ENCODE assay signal across 8 cellular contexts in genomic region chr2:241272722-241273551, GRCh38. TPM values are rescaled to one million over a fixed set of nuclear protein-coding genes. Genes with fewer than 3 reads are reported as not detected.
DNase-seq lines count a peak whose midpoint lies in the region; ATAC-seq, FAIRE-seq and TF ChIP-seq lines count a peak whose summit lies in the region.

No MANE protein-coding gene starts in this region.

- peak; percentile 64; the same call in 1 of the 2 replicates for TF ChIP-seq POLR2A in GM12892 (IDR thresholded peaks at IDR 0.05; ENCODE audit: low read depth, low read length)

- H3K27ac ChIP-seq in subcutaneous abdominal adipose tissue (ENCODE audit: low read depth, low read length), result peak overlapping the region; percentile 41

- peaks cover 51% of the 10 kb centered on the region for H3K36me3 Mint-ChIP-seq in activated T-helper 2 cell treated with anti-CD3 and anti-CD28 coated beads, Interferon-gamma antibody, Interleukin-2, Interleukin-4, amounts not matched to agents 10 μg/mL and 5 μg/mL and 100 μg/mL, durations not matched to agents 14 hours and 24 hours and 36 hours (ENCODE audit: low read depth)
- peaks cover 56% of the 10 kb centered on the region for H3K36me3 Mint-ChIP-seq in nephron progenitor cell (ENCODE audit: low read depth)

- H3K4me3 ChIP-seq in fibroblast of the aortic adventitia (ENCODE audit: low read depth, low read length) (peak overlapping the region; percentile 80), subcutaneous abdominal adipose tissue (ENCODE audit: low read depth in 1 of 5, low read length in 5 of 5) (peak overlapping the region; percentile 72 to 87 (median 81))

- no peaks in the 10 kb centered on the region for H3K27me3 Mint-ChIP-seq in activated T-helper 2 cell treated with anti-CD3 and anti-CD28 coated beads, Interferon-gamma antibody, Interleukin-2, Interleukin-4, amounts not matched to agents 10 μg/mL and 5 μg/mL and 100 μg/mL, durations not matched to agents 14 hours and 24 hours and 36 hours (ENCODE audit: low read depth)
- no peaks in the 10 kb centered on the region for H3K27me3 Mint-ChIP-seq in nephron progenitor cell (ENCODE audit: low read depth, poor library complexity)

- peak overlapping the region; percentile 10 to 79 (median 44) for H3K9ac ChIP-seq in subcutaneous abdominal adipose tissue (ENCODE audit: low read length in 5 of 5)

- TF ChIP-seq CTCF in fibroblast of the aortic adventitia (IDR thresholded peaks at IDR 0.05; ENCODE audit: insufficient read depth, low read length) (no peak), nephron progenitor cell (IDR thresholded peaks at IDR 0.05) (no peak)

- intact Hi-C loops in activated T-helper 2 cell treated with anti-CD3 and anti-CD28 coated beads, Interferon-gamma antibody, Interleukin-2, Interleukin-4, amounts not matched to agents 10 μg/mL and 5 μg/mL and 100 μg/mL, durations not matched to agents 14 hours and 24 hours and 36 hours (cut with micrococcal nuclease), result no loop called here

- H3K4me3 Mint-ChIP-seq in activated T-helper 2 cell treated with anti-CD3 and anti-CD28 coated beads, Interferon-gamma antibody, Interleukin-2, Interleukin-4, amounts not matched to agents 10 μg/mL and 5 μg/mL and 100 μg/mL, durations not matched to agents 14 hours and 24 hours and 36 hours (ENCODE audit: low read depth), result peak overlapping the region; percentile 70
- peak overlapping the region; percentile 80 for H3K4me3 Mint-ChIP-seq in nephron progenitor cell

- peaks cover 22% of the 10 kb centered on the region for H3K9me3 Mint-ChIP-seq in activated T-helper 2 cell treated with anti-CD3 and anti-CD28 coated beads, Interferon-gamma antibody, Interleukin-2, Interleukin-4, amounts not matched to agents 10 μg/mL and 5 μg/mL and 100 μg/mL, durations not matched to agents 14 hours and 24 hours and 36 hours
- H3K9me3 Mint-ChIP-seq in nephron progenitor cell, result peaks cover 35% of the 10 kb centered on the region

- H3K4me1 Mint-ChIP-seq in activated T-helper 2 cell treated with anti-CD3 and anti-CD28 coated beads, Interferon-gamma antibody, Interleukin-2, Interleukin-4, amounts not matched to agents 10 μg/mL and 5 μg/mL and 100 μg/mL, durations not matched to agents 14 hours and 24 hours and 36 hours (ENCODE audit: low read depth), result peaks cover 37% of the 10 kb centered on the region
- H3K4me1 Mint-ChIP-seq in nephron progenitor cell, result peaks cover 50% of the 10 kb centered on the region

- peaks cover under 1 to 10% (median 4%) of the 10 kb centered on the region in 5 donors for H3K36me3 ChIP-seq in subcutaneous abdominal adipose tissue (ENCODE audit: control insufficient read depth in 5 of 5, insufficient read depth in 5 of 5, low read length in 5 of 5)

- FAIRE-seq in GM12892 (lab: Jason Lieb, UNC), result peak; percentile 24

- peaks cover 10 to 53% (median 40%) of the 10 kb centered on the region in 5 donors for H3K4me1 ChIP-seq in subcutaneous abdominal adipose tissue (ENCODE audit: control insufficient read depth in 5 of 5, insufficient read depth in 5 of 5, low read length in 5 of 5)

- no peaks in the 10 kb centered on the region for H3K27me3 ChIP-seq in subcutaneous abdominal adipose tissue (ENCODE audit: control insufficient read depth in 5 of 5, insufficient read depth in 4 of 5, low read length in 5 of 5)

- H3K9me3 ChIP-seq in subcutaneous abdominal adipose tissue (ENCODE audit: control insufficient read depth in 5 of 5, low read length in 5 of 5), result no peaks in the 10 kb centered on the region

- DNase-seq in GM12892 (ENCODE audit: insufficient read length) (peak; percentile 47), NOMO-1 treated with dmso at 0.1 percent for 144 hours (lab: John Stamatoyannopoulos, UW; ENCODE audit: unreplicated experiment) (peak; percentile 7), fibroblast of the aortic adventitia (ENCODE audit: low read depth) (peak; percentile 67), nephron progenitor cell (peak; percentile 69), SKM-1 treated with dmso at 0.1 percent for 144 hours (lab: John Stamatoyannopoulos, UW; ENCODE audit: unreplicated experiment) (no peak)
- peak; percentile 28 for DNase-seq in activated T-helper 2 cell treated with anti-CD3 and anti-CD28 coated beads, Interferon-gamma antibody, Interleukin-2, Interleukin-4, amounts not matched to agents 10 μg/mL and 5 μg/mL and 100 μg/mL, durations not matched to agents 14 hours and 24 hours and 36 hours (ENCODE audit: low spot score)

- ATAC-seq in HG02571 (IDR thresholded peaks at IDR 0.05; ENCODE audit: unreplicated experiment), result peak; percentile 58

- H3K27ac Mint-ChIP-seq in activated T-helper 2 cell treated with anti-CD3 and anti-CD28 coated beads, Interferon-gamma antibody, Interleukin-2, Interleukin-4, amounts not matched to agents 10 μg/mL and 5 μg/mL and 100 μg/mL, durations not matched to agents 14 hours and 24 hours and 36 hours, result peak overlapping the region; percentile 58
- H3K27ac Mint-ChIP-seq in nephron progenitor cell, result no peak overlapping the region

RNA-seq across cellular contexts. Expression of gene HDLBP, which starts 42.5 kb away (rescaled TPM):
- polyA plus RNA-seq in GM12892 (2012; ENCODE audit: missing spikeins), result 138 TPM
- total RNA-seq in activated T-helper 2 cell treated with anti-CD3 and anti-CD28 coated beads, Interferon-gamma antibody, Interleukin-2, Interleukin-4, amounts not matched to agents 10 μg/mL and 5 μg/mL and 100 μg/mL, durations not matched to agents 14 hours and 24 hours and 36 hours, result 282 and 293 TPM in 2 replicates
- 929 and 1,195 TPM in 2 replicates for total RNA-seq in fibroblast of the aortic adventitia (ENCODE audit: low replicate concordance)

RNA-seq across cellular contexts. Expression of gene SEPTIN2, which starts 42.8 kb away (rescaled TPM):
- 241 TPM for polyA plus RNA-seq in GM12892 (2012; ENCODE audit: missing spikeins)
- total RNA-seq in activated T-helper 2 cell treated with anti-CD3 and anti-CD28 coated beads, Interferon-gamma antibody, Interleukin-2, Interleukin-4, amounts not matched to agents 10 μg/mL and 5 μg/mL and 100 μg/mL, durations not matched to agents 14 hours and 24 hours and 36 hours, result 231 TPM in 2 replicates
- 472 and 546 TPM in 2 replicates for total RNA-seq in fibroblast of the aortic adventitia (ENCODE audit: low replicate concordance)
